Comparison of ENCODE assay signal across 1 cellular context in genomic region chr1:52769346-52770033, GRCh38.
TF ChIP-seq lines count a peak whose summit lies in the region.

No MANE protein-coding gene starts in this region.

TF ChIP-seq in SK-N-SH, 30 proteins besides CTCF, POLR2A, EP300 and RAD21 (continued from another document):
- TF ChIP-seq USF1 (IDR thresholded peaks at IDR 0.05; ENCODE audit: borderline replicate concordance, low read depth) (no peak), NRF1 (IDR thresholded peaks at IDR 0.05; ENCODE audit: low read depth, low read length) (no peak)
TF ChIP-seq in SK-N-SH: peak in this region for 0.
